In genomic region chr10:12195281-12195602, GRCh38 we compare ENCODE assay signal across 8 cellular contexts. TPM values are rescaled to one million over a fixed set of nuclear protein-coding genes. Genes with fewer than 3 reads are reported as not detected.
A peak's percentile ranks its signal among the peaks of the same experiment; 100 is the strongest.
DNase-seq lines count a peak whose midpoint lies in the region; ATAC-seq and TF ChIP-seq lines count a peak whose summit lies in the region.

No MANE protein-coding gene starts in this region.

- H3K36me3 ChIP-seq in BE2C: peaks cover 14% of the 10 kb centered on the region
- no peaks in the 10 kb centered on the region for H3K36me3 ChIP-seq in endocrine pancreas (ENCODE audit: control insufficient read depth, insufficient read depth, low read length)

- ATAC-seq in GM21447 (IDR thresholded peaks at IDR 0.05; ENCODE audit: unreplicated experiment): peak; percentile 13
- ATAC-seq in omental fat pad (ENCODE audit: low FRiP score): peak; percentile 30

- DNase-seq in BE2C (no peak), NB4 (ENCODE audit: low read depth) (no peak), omental fat pad (ENCODE audit: low spot score) (no peak), midbrain (lab: John Stamatoyannopoulos, UW) (no peak), NCI-H524 treated with DMSO at 0.1 percent for 48 hours (lab: John Stamatoyannopoulos, UW) (no peak), NCI-H82 treated with DMSO at 0.1 percent for 48 hours (lab: John Stamatoyannopoulos, UW; ENCODE audit: unreplicated experiment) (no peak)

- H3K4me1 ChIP-seq in BE2C: no peaks in the 10 kb centered on the region
- H3K4me1 ChIP-seq in endocrine pancreas (ENCODE audit: control insufficient read depth, insufficient read depth, low read length): peaks cover 6% of the 10 kb centered on the region

- H3K27me3 ChIP-seq in BE2C (no peaks in the 10 kb centered on the region), endocrine pancreas (ENCODE audit: control insufficient read depth, insufficient read depth, low read length) (no peaks in the 10 kb centered on the region)

- no peak for TF ChIP-seq CTCF in BE2C (IDR thresholded peaks at IDR 0.05; ENCODE audit: low read depth, low read length)
- TF ChIP-seq CTCF in NB4 (IDR thresholded peaks at IDR 0.05; ENCODE audit: low read depth, low read length): no peak
- TF ChIP-seq CTCF in omental fat pad (IDR thresholded peaks at IDR 0.05): no peak

- peak overlapping the region; percentile 78 for H3K9ac ChIP-seq in endocrine pancreas (ENCODE audit: control insufficient read depth, insufficient read depth, low read length)

- H3K9me3 ChIP-seq in BE2C (no peaks in the 10 kb centered on the region), endocrine pancreas (ENCODE audit: control insufficient read depth, low read length) (no peaks in the 10 kb centered on the region)

- TF ChIP-seq POLR2A in NB4 (IDR thresholded peaks at IDR 0.05; ENCODE audit: extremely low read depth, insufficient read length): no peak

- H3K4me3 ChIP-seq in BE2C (ENCODE audit: low read depth, low read length) (peak overlapping the region; percentile 99), NB4 (ENCODE audit: low read depth, low read length) (peak overlapping the region; percentile 92), endocrine pancreas (ENCODE audit: control insufficient read depth, insufficient read depth, low read length) (peak overlapping the region; percentile 99)

RNA-seq across cellular contexts. Expression of gene NUDT5, which starts 0.4 kb away (rescaled TPM):
- 75.5 TPM for polyA plus RNA-seq in BE2C (2012; ENCODE audit: insufficient read depth, insufficient read length, low read depth)
- 10 to 100 TPM; 33.6 to 54.8 (median 45.2) TPM for total RNA-seq in omental fat pad

RNA-seq across cellular contexts. Expression of gene CDC123, which starts 0.7 kb away (rescaled TPM):
- 240 TPM for polyA plus RNA-seq in BE2C (2012; ENCODE audit: insufficient read depth, insufficient read length, low read depth)
- 100 to 1,000 TPM in 1 of 4 donors, 10 to 100 TPM in 3; 54.4 to 111 (median 64.2) TPM for total RNA-seq in omental fat pad
